Comparison of ENCODE assay signal across 8 cellular contexts in genomic region chr4:90419124-90419711, GRCh38.
A peak's percentile ranks its signal among the peaks of the same experiment; 100 is the strongest.
DNase-seq lines count a peak whose midpoint lies in the region; ATAC-seq and TF ChIP-seq lines count a peak whose summit lies in the region.

No MANE protein-coding gene starts in this region.

- no peak for TF ChIP-seq POLR2A in esophagus squamous epithelium (IDR thresholded peaks at IDR 0.05)

- intact Hi-C loops in esophagus squamous epithelium (cut with DNase I): no loop called here

- peak; percentile 62 for DNase-seq in NCI-H1092 treated with DMSO at 0.1 percent for 48 hours (lab: John Stamatoyannopoulos, UW)
- DNase-seq in NCI-H1092 (lab: John Stamatoyannopoulos, UW): no peak
- DNase-seq in HS-5 (ENCODE audit: low read depth): peak; percentile 19
- DNase-seq in RKO (ENCODE audit: low spot score): peak; percentile 62
- peak; percentile 45 for DNase-seq in fibroblast of the aortic adventitia (ENCODE audit: low read depth)
- DNase-seq in skeletal muscle cell (ENCODE audit: low read depth): peak; percentile 5
- DNase-seq in esophagus squamous epithelium (lab: John Stamatoyannopoulos, UW): no peak

- TF ChIP-seq CTCF in fibroblast of the aortic adventitia (IDR thresholded peaks at IDR 0.05; ENCODE audit: insufficient read depth, low read length) (peak; percentile 42), esophagus squamous epithelium (IDR thresholded peaks at IDR 0.05) (peak in 3 of 6 experiments; percentile 29 to 59 (median 37))

- WGBS in esophagus squamous epithelium, 2 donors: 2 to 5% methylated on average over 2 of the region's 2 CpGs

- H3K36me3 ChIP-seq in esophagus squamous epithelium: no peaks in the 10 kb centered on the region

- H3K27me3 ChIP-seq in esophagus squamous epithelium: no peaks in the 10 kb centered on the region

- no peak overlapping the region for H3K27ac ChIP-seq in esophagus squamous epithelium

- H3K9me3 ChIP-seq in esophagus squamous epithelium: no peaks in the 10 kb centered on the region

- peak; percentile 89 for ATAC-seq in GM21515 (IDR thresholded peaks at IDR 0.05; ENCODE audit: unreplicated experiment)

- H3K4me3 ChIP-seq in fibroblast of the aortic adventitia (ENCODE audit: low read depth, low read length) (no peak overlapping the region), skeletal muscle cell (ENCODE audit: low read depth, low read length) (no peak overlapping the region), esophagus squamous epithelium (no peak overlapping the region)

- H3K4me1 ChIP-seq in esophagus squamous epithelium: no peaks in the 10 kb centered on the region

Comparison
In these comparisons a context has a peak if more than half of its experiments do, and no peak if none do; other contexts are left out.
1. DNase-seq: peak in NCI-H1092 treated with DMSO at 0.1 percent for 48 hours (single experiment), HS-5 (single experiment), RKO (single experiment), fibroblast of the aortic adventitia (single experiment) and skeletal muscle cell (single experiment); none in NCI-H1092 (single experiment) and esophagus squamous epithelium (single experiment).